In the genomic region with DNA sequence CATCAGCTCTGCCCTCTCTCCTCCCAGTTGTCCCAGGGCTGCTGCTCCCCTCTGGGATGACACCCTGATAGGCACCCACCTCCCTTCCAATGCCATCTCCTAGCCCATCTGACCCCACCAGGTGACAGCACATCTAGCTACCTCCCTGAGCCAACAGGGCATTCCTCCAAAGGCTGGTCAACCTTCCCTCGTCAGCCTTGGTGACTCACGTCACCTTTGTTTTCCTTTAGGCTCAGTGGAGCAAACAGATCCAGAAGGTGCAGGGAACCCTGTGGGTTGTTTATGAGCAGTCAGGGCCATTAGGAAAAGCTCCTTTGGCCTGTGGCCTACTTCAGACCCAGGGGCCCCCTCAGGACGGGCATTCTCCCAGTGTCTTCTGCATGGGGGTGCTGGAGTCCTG, we compare ENCODE assay signal across 1 cellular context.
TF ChIP-seq lines count a peak whose summit lies in the region.

No MANE protein-coding gene starts in this region.

TF ChIP-seq in HepG2, 621 proteins besides CTCF, POLR2A, EP300 and RAD21:
- no peak for TF ChIP-seq ATF7 (IDR thresholded peaks at IDR 0.05)
- TF ChIP-seq ATF7 (CRISPR knock-in tag; IDR thresholded peaks at IDR 0.05) = no peak
